ENCODE assay signal across 9 cellular contexts in the genomic region with DNA sequence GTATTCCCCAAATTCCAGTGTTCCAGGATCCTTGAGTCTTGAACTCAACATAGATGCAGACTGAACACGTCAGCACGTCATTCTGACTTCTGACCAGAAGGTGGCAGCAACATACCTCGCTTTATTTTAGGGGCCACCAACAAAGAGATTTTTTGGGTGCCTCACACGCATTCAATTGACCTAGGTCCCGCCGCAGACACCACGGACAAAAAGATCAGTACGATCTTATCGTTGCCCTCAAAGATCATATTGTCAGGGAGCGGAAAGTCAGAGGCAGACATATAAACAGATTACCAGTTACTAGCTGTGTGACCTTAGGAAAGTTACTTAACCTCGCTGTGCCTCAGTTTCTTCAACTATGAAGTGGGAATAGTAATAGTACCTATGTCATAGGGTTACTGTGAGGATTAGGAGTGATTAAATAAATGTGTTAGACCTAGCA. TPM values are rescaled to one million over a fixed set of nuclear protein-coding genes. Genes with fewer than 3 reads are reported as not detected.
DNase-seq lines count a peak whose midpoint lies in the region; ATAC-seq and TF ChIP-seq lines count a peak whose summit lies in the region.
"Had no signal": no experiment of that assay in that cellular context is flagged by ENCODE, and none has a peak within 500 bp of the region (broad histone marks: within the 10 kb centered on the region; RNA-seq: fewer than 3 reads in every experiment).

No MANE protein-coding gene starts in this region.

- POLR2A ChIA-PET in activated CD4-positive, alpha-beta T cell treated with anti-CD3 and anti-CD28 coated beads for 36 hours (lab: Charles Lee): interaction anchor here (1.7 kb wide), 1 partner anchor 22 kb away, joined by 11 read pairs; no protein-coding TSS in a partner anchor

- no peak overlapping the region for H3K4me2 ChIP-seq in MM.1S (ENCODE audit: low read depth, low read length)

- H3K9me3 ChIP-seq in MM.1S (replicated peaks; ENCODE audit: insufficient read depth, low read length): no peaks in the 10 kb centered on the region
- H3K9me3 ChIP-seq in right lobe of liver: no peaks in the 10 kb centered on the region

- H3F3A ChIP-seq in MM.1S (ENCODE audit: insufficient read depth, low read length): no peaks in the 10 kb centered on the region

- H3K4me1 Mint-ChIP-seq in activated CD4-positive, alpha-beta T cell treated with anti-CD3 and anti-CD28 coated beads for 36 hours: no peaks in the 10 kb centered on the region

- no peaks in the 10 kb centered on the region for H3K4me1 ChIP-seq in MM.1S (ENCODE audit: low read length)
- H3K4me1 ChIP-seq in right lobe of liver: no peaks in the 10 kb centered on the region

- no peaks in the 10 kb centered on the region for H3K36me3 Mint-ChIP-seq in activated CD4-positive, alpha-beta T cell treated with anti-CD3 and anti-CD28 coated beads for 36 hours (ENCODE audit: low read depth)

- no peaks in the 10 kb centered on the region for H4K20me1 ChIP-seq in MM.1S (ENCODE audit: insufficient read depth, low read length)

- ATAC-seq in activated CD4-positive, alpha-beta T cell treated with anti-CD3 and anti-CD28 coated beads for 36 hours: peak; percentile 80
- peak; percentile 70 to 88 (median 84) for ATAC-seq in right lobe of liver
- ATAC-seq in GM19035 (IDR thresholded peaks at IDR 0.05; ENCODE audit: unreplicated experiment): no peak

- no peaks in the 10 kb centered on the region for H3K9me3 Mint-ChIP-seq in activated CD4-positive, alpha-beta T cell treated with anti-CD3 and anti-CD28 coated beads for 36 hours (ENCODE audit: low read depth)

- no peak overlapping the region for H3K4me3 Mint-ChIP-seq in activated CD4-positive, alpha-beta T cell treated with anti-CD3 and anti-CD28 coated beads for 36 hours

- H3K27me3 ChIP-seq in MM.1S (replicated peaks; ENCODE audit: insufficient read depth, low read length) (peaks cover 42% of the 10 kb centered on the region), right lobe of liver (no peaks in the 10 kb centered on the region)

- CTCF ChIA-PET in activated CD4-positive, alpha-beta T cell treated with anti-CD3 and anti-CD28 coated beads for 36 hours (lab: Charles Lee): interaction anchor here (0.5 to 11.4 kb wide), 33 partner anchors 9 to 292 kb away, joined by 3 to 168 read pairs (median 4); a partner anchor contains a TSS

- TF ChIP-seq CTCF in MM.1S (IDR thresholded peaks at IDR 0.05; ENCODE audit: low read length) (peak; percentile 88), right lobe of liver (IDR thresholded peaks at IDR 0.05) (peak; percentile 76 to 88 (median 82))

- WGBS in right lobe of liver (ENCODE audit: insufficient coverage, low coverage, low lambda C conversion rate, missing lambda C conversion rate): 7% methylated on average over 11 of the region's 11 CpGs

- H3K36me3 ChIP-seq in MM.1S (replicated peaks; ENCODE audit: insufficient read depth, low read length) (no peaks in the 10 kb centered on the region), right lobe of liver (no peaks in the 10 kb centered on the region)

- H3K27me3 Mint-ChIP-seq in activated CD4-positive, alpha-beta T cell treated with anti-CD3 and anti-CD28 coated beads for 36 hours: peaks cover 22% of the 10 kb centered on the region

- TF ChIP-seq POLR2A in right lobe of liver (IDR thresholded peaks at IDR 0.05): no peak

- DNase-seq in DMS 273 (lab: John Stamatoyannopoulos, UW; ENCODE audit: unreplicated experiment): peak; percentile 66
- DNase-seq in DMS 273 treated with DMSO at 0.1 percent for 48 hours (lab: John Stamatoyannopoulos, UW): no peak
- DNase-seq in MM.1S: peak; percentile 56
- DNase-seq in activated CD4-positive, alpha-beta T cell treated with anti-CD3 and anti-CD28 coated beads for 36 hours: peak; percentile 81
- peak; percentile 76 for DNase-seq in cerebellum (ENCODE audit: low spot score)
- no peak for DNase-seq in right lobe of liver
- peak; percentile 33 for DNase-seq in stimulated activated CD8-positive, alpha-beta memory T cell treated with anti-CD3 and anti-CD28 coated beads, Interleukin-2, amount 100 ng/mL, for 1 hour (ENCODE audit: low read depth in 2 of 2)

- H3K4me3 ChIP-seq in MM.1S (ENCODE audit: low read length) (no peak overlapping the region), right lobe of liver (no peak overlapping the region)

- no peak overlapping the region for H2AFZ ChIP-seq in MM.1S (ENCODE audit: low read length)

- H3K9ac ChIP-seq in MM.1S (ENCODE audit: low read length): no peak overlapping the region

- H3K9me2 ChIP-seq in MM.1S (replicated peaks; ENCODE audit: insufficient read depth, low read length): no peaks in the 10 kb centered on the region

- H3K27ac Mint-ChIP-seq in activated CD4-positive, alpha-beta T cell treated with anti-CD3 and anti-CD28 coated beads for 36 hours: no peak overlapping the region

- intact Hi-C loops in activated CD4-positive, alpha-beta T cell treated with anti-CD3 and anti-CD28 coated beads for 36 hours (cut with DNase I, micrococcal nuclease): loop anchor here (1.0 to 2.0 kb wide), 6 partner anchors 8 to 226 kb away; a partner anchor contains a TSS
- intact Hi-C loops in right lobe of liver (cut with DNase I): no loop called here

- H3K27ac ChIP-seq in MM.1S (ENCODE audit: low read length) (no peak overlapping the region), right lobe of liver (no peak overlapping the region)
- H3K27ac ChIP-seq: epithelial cell of prostate had no signal

- H3K79me2 ChIP-seq in MM.1S (ENCODE audit: low read length): no peaks in the 10 kb centered on the region

RNA-seq across cellular contexts. Expression of a gene that starts 6.5 kb away (rescaled TPM):
- total RNA-seq in activated CD4-positive, alpha-beta T cell treated with anti-CD3 and anti-CD28 coated beads for 36 hours: not detected
- total RNA-seq in cerebellum (3.1 TPM), right lobe of liver (not detected)

RNA-seq across cellular contexts. Expression of a gene that starts 23.6 kb away (rescaled TPM):
- 100 to 1,000 TPM; 276 to 338 TPM for total RNA-seq in activated CD4-positive, alpha-beta T cell treated with anti-CD3 and anti-CD28 coated beads for 36 hours
- total RNA-seq in cerebellum (46.1 TPM), right lobe of liver (100 to 1,000 TPM in 2 of 6 experiments, 10 to 100 TPM in 4; 40.6 to 224 (median 68.7) TPM)

RNA-seq across cellular contexts. Expression of a gene that starts 34.6 kb away (rescaled TPM):
- total RNA-seq in activated CD4-positive, alpha-beta T cell treated with anti-CD3 and anti-CD28 coated beads for 36 hours: 10 to 100 TPM; 64.5 to 84.3 TPM
- total RNA-seq in cerebellum (6.7 TPM), right lobe of liver (1 to 10 TPM in 2 of 6 experiments, under 1 TPM in 4; 0.24 to 2.6 (median 0.93) TPM)

RNA-seq across cellular contexts. Expression of a gene that starts 48.6 kb away (rescaled TPM):
- not detected for total RNA-seq in activated CD4-positive, alpha-beta T cell treated with anti-CD3 and anti-CD28 coated beads for 36 hours
- total RNA-seq in cerebellum (2.7 TPM), right lobe of liver (not detected)

RNA-seq across cellular contexts. Expression of a gene that starts 58.3 kb away (rescaled TPM):
- total RNA-seq in activated CD4-positive, alpha-beta T cell treated with anti-CD3 and anti-CD28 coated beads for 36 hours: under 1 TPM in 1 of 2 experiments, not detected in 1; 0.05 TPM
- 1.4 TPM for total RNA-seq in cerebellum
- total RNA-seq in right lobe of liver: 10 to 100 TPM; 36.5 to 49.1 (median 43.7) TPM

Comparison
In these comparisons a context has a peak if more than half of its experiments do, and no peak if none do; other contexts are left out.
1. DNase-seq: peak in DMS 273 (single experiment), MM.1S (single experiment), activated CD4-positive, alpha-beta T cell treated with anti-CD3 and anti-CD28 coated beads for 36 hours (single experiment), cerebellum (single experiment) and stimulated activated CD8-positive, alpha-beta memory T cell treated with anti-CD3 and anti-CD28 coated beads, Interleukin-2, amount 100 ng/mL, for 1 hour (2 of 2); none in DMS 273 treated with DMSO at 0.1 percent for 48 hours (single experiment) and right lobe of liver (0 of 3).
2. intact Hi-C loops: an anchor here in activated CD4-positive, alpha-beta T cell treated with anti-CD3 and anti-CD28 coated beads for 36 hours (1.0 to 2.0 kb wide); none called in right lobe of liver.